Comparison of ENCODE assay signal across 32 cellular contexts in the genomic region with DNA sequence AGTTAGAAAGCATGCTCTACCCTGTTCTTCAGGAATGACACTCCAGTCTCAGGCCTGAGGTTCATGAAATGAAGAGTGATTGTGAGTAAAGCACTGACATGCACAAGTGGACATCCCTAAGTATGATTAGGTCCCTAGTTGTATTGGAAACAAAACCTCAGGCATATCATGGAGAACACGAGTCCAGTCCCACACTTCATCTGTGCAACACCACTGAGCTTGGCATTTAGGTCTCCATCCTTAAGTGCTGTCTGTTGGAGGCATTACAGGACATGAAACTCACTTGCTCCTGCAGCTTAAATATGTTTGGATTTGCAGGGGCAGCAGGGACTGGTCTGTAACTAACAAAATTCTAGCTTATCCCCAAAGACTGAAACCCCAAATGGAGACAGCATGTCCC.
"Had no signal": no experiment of that assay in that cellular context is flagged by ENCODE, and none has a peak within 500 bp of the region (broad histone marks: within the 10 kb centered on the region; RNA-seq: fewer than 3 reads in every experiment).

No MANE protein-coding gene starts in this region.

- ATAC-seq: activated CD8-positive, alpha-beta memory T cell treated with anti-CD3 and anti-CD28 coated beads, Interleukin-2, amount 10 ng/mL, durations not matched to agents 7 days and 5 days; activated naive CD8-positive, alpha-beta T cell treated with anti-CD3 and anti-CD28 coated beads, Interleukin-2, amount 50 U/mL, for 24 hours; PC-3 had no signal

- H3K27me3 ChIP-seq: MG63, Peyer's patch had no signal

- H3K27ac ChIP-seq: Peyer's patch, VCaP had no signal

- H3K4me3 ChIP-seq: MG63, Peyer's patch had no signal

- H3K36me3 ChIP-seq: MG63, Peyer's patch had no signal

- H3K9me3 ChIP-seq: MG63, Peyer's patch had no signal

- DNase-seq: activated B cell treated with CpG ODN at 0.5 μM for 24 hours; activated CD4-positive, alpha-beta memory T cell treated with anti-CD3 and anti-CD28 coated beads, Interleukin-2, amount 10 ng/mL, durations not matched to agents 7 days and 5 days; activated CD4-positive, alpha-beta T cell treated with anti-CD3 and anti-CD28 coated beads for 1 hour; activated CD4-positive, alpha-beta T cell treated with anti-CD3 and anti-CD28 coated beads for 48 hours; activated CD8-positive, alpha-beta memory T cell treated with anti-CD3 and anti-CD28 coated beads for 24 hours; activated CD8-positive, alpha-beta memory T cell treated with anti-CD3 and anti-CD28 coated beads, Interleukin-2, amount 10 ng/mL, durations not matched to agents 7 days and 5 days; activated CD8-positive, alpha-beta memory T cell treated with anti-CD3 and anti-CD28 coated beads, Interleukin-2, amount 50 U/mL, for 48 hours; activated effector memory CD4-positive, alpha-beta T cell treated with Interleukin-2 at 50 U/mL for 16 hours; activated naive CD4-positive, alpha-beta T cell treated with anti-CD3 and anti-CD28 coated beads, Interleukin-2, amount 10 ng/mL, durations not matched to agents 7 days and 5 days; activated naive CD8-positive, alpha-beta T cell treated with anti-CD3 and anti-CD28 coated beads, Interleukin-2, amount 50 U/mL, for 24 hours; activated T-cell treated with anti-CD3 and anti-CD28 coated beads, Interleukin-2, amount 50 U/mL, for 48 hours; Kasumi-1; KG1; MG63; NCI-H1048; NCI-H1105 treated with DMSO at 0.1 percent for 48 hours; NCI-H1436; NCI-H1694; NCI-H1930; NCI-H2171; NCI-H510A; NCI-H526; NCI-H748 treated with DMSO at 0.1 percent for 48 hours; NK-92 treated with Interleukin-12 subunit alpha and Interleukin-12 subunit beta, amount 100 ng/mL, for 24 hours; PC-3; Peyer's patch; RPMI8226; SW 1271; T-helper 1 cell; T-helper 2 cell; T-helper 9 cell had no signal
